Comparison of ENCODE assay signal across 13 cellular contexts in genomic region chr3:88188436-88188835, GRCh38. TPM values are rescaled to one million over a fixed set of nuclear protein-coding genes. Genes with fewer than 3 reads are reported as not detected.
DNase-seq lines count a peak whose midpoint lies in the region; ATAC-seq and TF ChIP-seq lines count a peak whose summit lies in the region.
"Had no signal": no experiment of that assay in that cellular context is flagged by ENCODE, and none has a peak within 500 bp of the region (broad histone marks: within the 10 kb centered on the region; RNA-seq: fewer than 3 reads in every experiment).

No MANE protein-coding gene starts in this region.

- H3K27me3 Mint-ChIP-seq in glutamatergic neuron (ENCODE audit: unreplicated experiment) = no peaks in the 10 kb centered on the region
- H3K27me3 Mint-ChIP-seq: brain had no signal

- DNase-seq in ELF-1 (ENCODE audit: low read depth, low spot score) = peak; percentile 44
- DNase-seq in SK-MEL-5 (ENCODE audit: low read depth, low spot score) = peak; percentile 56
- DNase-seq in glutamatergic neuron = peak; percentile 68
- DNase-seq in putamen (ENCODE audit: low spot score) = peak; percentile 77
- no peak for DNase-seq in GF-D8 (lab: John Stamatoyannopoulos, UW)
- DNase-seq in cerebellar nuclear complex (lab: John Stamatoyannopoulos, UW) = no peak
- DNase-seq: activated T-cell treated with anti-CD3 and anti-CD28 coated beads, Interleukin-2, amount 50 U/mL, for 1 hour; Calu3; NCI-H146; retina had no signal

- peak; percentile 9 for TF ChIP-seq CTCF in glutamatergic neuron (IDR thresholded peaks at IDR 0.05; ENCODE audit: partially characterized antibody, unreplicated experiment)

- ATAC-seq in HG03139 (IDR thresholded peaks at IDR 0.05; ENCODE audit: unreplicated experiment) = no peak
- ATAC-seq: activated CD4-positive, CD25-positive, alpha-beta regulatory T cell treated with anti-CD3 and anti-CD28 coated beads, Interleukin-2, amount 50 U/mL, for 24 hours had no signal

- in situ Hi-C loops in SK-MEL-5 (cut with HindIII; ENCODE audit: low pct_unique_long_range_greater_than_20kb, low sequenced_read_pairs) = no loop called here

- peaks cover 3% of the 10 kb centered on the region for H3K4me1 Mint-ChIP-seq in glutamatergic neuron (ENCODE audit: low read depth, unreplicated experiment)
- H3K4me1 Mint-ChIP-seq: brain had no signal

- H3K36me3 Mint-ChIP-seq in glutamatergic neuron (ENCODE audit: unreplicated experiment) = peaks cover 9% of the 10 kb centered on the region

- H3K4me3 Mint-ChIP-seq in glutamatergic neuron (ENCODE audit: unreplicated experiment) = no peak overlapping the region
- H3K4me3 Mint-ChIP-seq: brain had no signal

- H3K27ac Mint-ChIP-seq in glutamatergic neuron (ENCODE audit: unreplicated experiment) = peak overlapping the region; percentile 55
- H3K27ac Mint-ChIP-seq: brain had no signal

- H3K9me3 Mint-ChIP-seq in glutamatergic neuron (ENCODE audit: unreplicated experiment) = peaks cover 5% of the 10 kb centered on the region

RNA-seq across cellular contexts. Expression of gene C3orf38, which starts 38.7 kb away (rescaled TPM):
- total RNA-seq in SK-MEL-5 (2014; rRNA removed; shearing (Covaris generic)) = 23.9 and 24.4 TPM in 2 replicates
- polyA plus RNA-seq in SK-MEL-5 (2015; cell fraction: cytosol; rRNA removed) = 11.1 and 11.4 TPM in 2 replicates
- polyA plus RNA-seq in SK-MEL-5 (2015; cell fraction: nucleus; rRNA removed) = 8.8 and 9.7 TPM in 2 replicates
- total RNA-seq in glutamatergic neuron (ENCODE audit: unreplicated experiment) = 26.0 TPM

Comparison
In these comparisons a context has a peak if more than half of its experiments do, and no peak if none do; other contexts are left out.
1. DNase-seq: peak in ELF-1 (single experiment), SK-MEL-5 (single experiment), glutamatergic neuron (single experiment) and putamen (single experiment); none in GF-D8 (single experiment) and cerebellar nuclear complex (0 of 2).